Comparison of ENCODE assay signal across 23 cellular contexts in the genomic region with DNA sequence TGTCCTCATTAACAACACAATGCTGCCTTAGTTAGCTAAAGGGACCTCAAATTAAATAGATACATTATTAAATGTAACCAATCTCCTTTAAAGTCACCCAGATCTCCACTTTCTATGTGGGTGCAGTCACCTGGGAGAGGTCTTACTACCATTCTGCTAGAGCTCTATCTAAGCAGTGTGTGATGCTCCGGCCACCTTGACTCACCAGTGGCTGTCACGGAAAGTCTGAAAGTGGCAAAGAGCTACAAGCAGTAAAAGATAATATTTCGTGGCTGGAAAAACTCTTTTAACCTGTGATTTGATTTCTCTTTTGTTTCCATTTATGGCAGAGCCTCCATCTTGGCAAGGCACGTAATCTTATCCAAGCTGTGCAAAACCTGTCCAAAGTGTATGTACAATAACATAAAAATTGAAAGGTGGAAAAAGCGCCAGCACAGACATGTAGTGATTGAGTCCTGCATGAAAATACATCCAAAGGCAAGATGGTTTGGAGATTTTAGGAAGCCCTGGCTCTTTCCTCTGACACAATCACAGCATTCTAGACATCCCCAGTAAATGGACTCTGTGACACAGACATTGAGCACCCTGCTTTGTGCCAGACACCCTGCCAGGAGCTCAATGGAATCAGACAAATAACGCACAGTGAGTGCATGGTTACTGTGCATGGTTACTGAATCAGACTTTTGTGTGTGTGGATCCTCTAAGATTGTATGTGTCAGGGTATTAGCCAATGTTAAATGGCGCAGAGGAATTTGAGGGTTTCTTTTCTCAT.
A peak's percentile ranks its signal among the peaks of the same experiment; 100 is the strongest.
DNase-seq lines count a peak whose midpoint lies in the region; ATAC-seq and TF ChIP-seq lines count a peak whose summit lies in the region.
"Had no signal": no experiment of that assay in that cellular context is flagged by ENCODE, and none has a peak within 500 bp of the region (broad histone marks: within the 10 kb centered on the region; RNA-seq: fewer than 3 reads in every experiment).

No MANE protein-coding gene starts in this region.

- no peaks in the 10 kb centered on the region for H3K36me3 ChIP-seq in prostate gland
- H3K36me3 ChIP-seq: pancreas had no signal

- H3K4me3 ChIP-seq in prostate gland, result no peak overlapping the region
- H3K4me3 ChIP-seq: heart right ventricle, pancreas, transverse colon had no signal

- no peak overlapping the region for H3K4me3 Mint-ChIP-seq in activated CD4-positive, alpha-beta T cell treated with anti-CD3 and anti-CD28 coated beads for 36 hours
- H3K4me3 Mint-ChIP-seq: B cell; naive thymus-derived CD8-positive, alpha-beta T cell had no signal

- no peaks in the 10 kb centered on the region for H3K36me3 Mint-ChIP-seq in activated CD4-positive, alpha-beta T cell treated with anti-CD3 and anti-CD28 coated beads for 36 hours (ENCODE audit: low read depth)

- H3K27me3 Mint-ChIP-seq in activated CD4-positive, alpha-beta T cell treated with anti-CD3 and anti-CD28 coated beads for 36 hours, result no peaks in the 10 kb centered on the region
- H3K27me3 Mint-ChIP-seq: B cell; naive thymus-derived CD8-positive, alpha-beta T cell had no signal

- H3K27ac Mint-ChIP-seq in activated CD4-positive, alpha-beta T cell treated with anti-CD3 and anti-CD28 coated beads for 36 hours, result no peak overlapping the region
- H3K27ac Mint-ChIP-seq: B cell; naive thymus-derived CD8-positive, alpha-beta T cell had no signal

- intact Hi-C loops in activated CD4-positive, alpha-beta T cell treated with anti-CD3 and anti-CD28 coated beads for 36 hours (cut with DNase I, micrococcal nuclease), result no loop called here
- intact Hi-C loops in prostate gland (cut with DNase I), result no loop called here

- H3K4me1 ChIP-seq in prostate gland (replicated peaks), result no peaks in the 10 kb centered on the region
- H3K4me1 ChIP-seq: heart right ventricle, pancreas, transverse colon had no signal

- WGBS in prostate gland, result 80% methylated on average over 7 of the region's 7 CpGs

- H3K9me3 Mint-ChIP-seq in activated CD4-positive, alpha-beta T cell treated with anti-CD3 and anti-CD28 coated beads for 36 hours (ENCODE audit: low read depth), result peaks cover 8% of the 10 kb centered on the region

- no peak overlapping the region for H3K27ac ChIP-seq in prostate gland
- H3K27ac ChIP-seq: heart right ventricle, pancreas, transverse colon had no signal

- H3K4me1 Mint-ChIP-seq in activated CD4-positive, alpha-beta T cell treated with anti-CD3 and anti-CD28 coated beads for 36 hours, result peaks cover 5% of the 10 kb centered on the region
- H3K4me1 Mint-ChIP-seq: B cell; naive thymus-derived CD8-positive, alpha-beta T cell had no signal

- no peak for TF ChIP-seq CTCF in prostate gland (IDR thresholded peaks at IDR 0.05)

- H3K9me3 ChIP-seq in prostate gland, result no peaks in the 10 kb centered on the region
- H3K9me3 ChIP-seq: pancreas, transverse colon had no signal

- H3K27me3 ChIP-seq in prostate gland (replicated peaks; ENCODE audit: insufficient read depth), result no peaks in the 10 kb centered on the region
- H3K27me3 ChIP-seq: heart right ventricle, pancreas, transverse colon had no signal

- no peak for TF ChIP-seq POLR2A in prostate gland (IDR thresholded peaks at IDR 0.05)

- peak; percentile 33 for ATAC-seq in activated CD4-positive, alpha-beta T cell treated with anti-CD3 and anti-CD28 coated beads for 36 hours
- ATAC-seq: heart right ventricle; naive thymus-derived CD8-positive, alpha-beta T cell; pancreas; sciatic nerve had no signal

- DNase-seq in activated CD4-positive, alpha-beta T cell treated with anti-CD3 and anti-CD28 coated beads for 36 hours, result peak; percentile 53
- DNase-seq in activated CD4-positive, alpha-beta T cell treated with anti-CD3 and anti-CD28 coated beads, Interleukin-2, amount 50 U/mL, for 48 hours, result no peak
- DNase-seq in Daoy (ENCODE audit: low read depth), result peak; percentile 44
- peak; percentile 20 for DNase-seq in astrocyte of the hippocampus (ENCODE audit: low read depth, low spot score)
- peak; percentile 25 for DNase-seq in midbrain (lab: John Stamatoyannopoulos, UW)
- DNase-seq in prostate gland (ENCODE audit: low spot score), result no peak
- no peak for DNase-seq in activated CD8-positive, alpha-beta memory T cell treated with anti-CD3 and anti-CD28 coated beads, Interleukin-2, amount 50 U/mL, for 48 hours
- no peak for DNase-seq in cerebellar nuclear complex (lab: John Stamatoyannopoulos, UW)
- DNase-seq: activated CD4-positive, CD25-positive, alpha-beta regulatory T cell; activated CD8-positive, alpha-beta memory T cell treated with anti-CD3 and anti-CD28 coated beads, Interleukin-2, amount 50 U/mL, for 4 hours; activated effector memory CD4-positive, alpha-beta T cell treated with Interleukin-2 at 50 U/mL for 16 hours; DMS79; heart right ventricle; KBM-7; naive thymus-derived CD8-positive, alpha-beta T cell; NCI-H1694 treated with DMSO at 0.1 percent for 48 hours; pancreas; Right ventricle myocardium superior; stimulated activated naive CD4-positive, alpha-beta T cell; T1000; transverse colon had no signal

- CTCF ChIA-PET in activated CD4-positive, alpha-beta T cell treated with anti-CD3 and anti-CD28 coated beads for 36 hours (lab: Charles Lee), result interaction anchor here (0.6 kb wide), 1 partner anchor 92 kb away, joined by 3 read pairs; no protein-coding TSS in a partner anchor

- POLR2A ChIA-PET in activated CD4-positive, alpha-beta T cell treated with anti-CD3 and anti-CD28 coated beads for 36 hours (lab: Charles Lee), result no interaction called here

Comparison
In these comparisons a context has a peak if more than half of its experiments do, and no peak if none do; other contexts are left out.
1. DNase-seq: peak in activated CD4-positive, alpha-beta T cell treated with anti-CD3 and anti-CD28 coated beads for 36 hours (single experiment), Daoy (single experiment), astrocyte of the hippocampus (single experiment) and midbrain (single experiment); none in activated CD4-positive, alpha-beta T cell treated with anti-CD3 and anti-CD28 coated beads, Interleukin-2, amount 50 U/mL, for 48 hours (0 of 2), prostate gland (single experiment), activated CD8-positive, alpha-beta memory T cell treated with anti-CD3 and anti-CD28 coated beads, Interleukin-2, amount 50 U/mL, for 48 hours (single experiment) and cerebellar nuclear complex (0 of 2).